ENCODE assay signal across 22 cellular contexts in the genomic region with DNA sequence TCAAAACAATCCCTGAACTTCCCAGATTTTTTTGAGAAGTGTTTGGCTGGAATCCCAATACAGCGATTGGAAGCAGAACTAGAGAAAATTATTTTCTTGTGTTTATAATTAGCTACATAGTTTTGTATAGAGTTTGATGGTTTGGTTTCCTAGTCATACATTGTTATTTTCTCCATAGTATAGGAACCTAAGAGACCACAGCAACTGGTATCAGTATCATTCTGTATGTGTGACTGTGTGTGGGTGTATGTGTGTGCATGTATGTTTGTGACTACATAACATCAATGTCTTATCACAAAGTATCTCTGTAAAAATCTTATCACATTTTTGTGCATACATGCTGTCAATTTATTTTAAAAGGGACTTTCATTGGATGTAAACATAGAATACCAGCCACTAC.
DNase-seq lines count a peak whose midpoint lies in the region; ATAC-seq and TF ChIP-seq lines count a peak whose summit lies in the region.
"Had no signal": no experiment of that assay in that cellular context is flagged by ENCODE, and none has a peak within 500 bp of the region (broad histone marks: within the 10 kb centered on the region; RNA-seq: fewer than 3 reads in every experiment).

No MANE protein-coding gene starts in this region.

- no peak for TF ChIP-seq CTCF in prostate gland (IDR thresholded peaks at IDR 0.05)

- ATAC-seq in GM19351 (IDR thresholded peaks at IDR 0.05; ENCODE audit: unreplicated experiment), result peak; percentile 64
- ATAC-seq in HG02870 (IDR thresholded peaks at IDR 0.05; ENCODE audit: unreplicated experiment), result peak; percentile 63
- ATAC-seq in HG02973 (IDR thresholded peaks at IDR 0.05; ENCODE audit: unreplicated experiment), result peak; percentile 52
- peak; percentile 59 for ATAC-seq in HG03565 (IDR thresholded peaks at IDR 0.05; ENCODE audit: unreplicated experiment)
- ATAC-seq in HG03457 (IDR thresholded peaks at IDR 0.05; ENCODE audit: unreplicated experiment), result no peak
- ATAC-seq in GM18511 (IDR thresholded peaks at IDR 0.05; ENCODE audit: unreplicated experiment), result no peak
- no peak for ATAC-seq in HG03139 (IDR thresholded peaks at IDR 0.05; ENCODE audit: unreplicated experiment)
- ATAC-seq: A549, GM23338, HCT116 had no signal

- WGBS in prostate gland, result 52% methylated on average over 1 of the region's 1 CpG

- TF ChIP-seq POLR2A in prostate gland (IDR thresholded peaks at IDR 0.05), result no peak

- H3K9me3 ChIP-seq in prostate gland, result no peaks in the 10 kb centered on the region
- H3K9me3 ChIP-seq: A549; BE2C; BLaER1 treated with 17β-estradiol and CSF1 and Interleukin-3, amounts not matched to agents 10 nM and 100 nM had no signal

- H3K36me3 ChIP-seq in prostate gland, result no peaks in the 10 kb centered on the region
- H3K36me3 ChIP-seq: BE2C; BLaER1 treated with 17β-estradiol and CSF1 and Interleukin-3, amounts not matched to agents 10 nM and 100 nM had no signal

- no peaks in the 10 kb centered on the region for H3K27me3 ChIP-seq in prostate gland (replicated peaks; ENCODE audit: insufficient read depth)
- H3K27me3 ChIP-seq: BE2C; BLaER1 treated with 17β-estradiol and CSF1 and Interleukin-3, amounts not matched to agents 10 nM and 100 nM had no signal

- H3K27ac ChIP-seq in prostate gland, result no peak overlapping the region
- H3K27ac ChIP-seq: A549; BLaER1 treated with 17β-estradiol and CSF1 and Interleukin-3, amounts not matched to agents 10 nM and 100 nM had no signal

- H3K4me1 ChIP-seq in prostate gland (replicated peaks), result no peaks in the 10 kb centered on the region
- H3K4me1 ChIP-seq: A549; BLaER1 treated with 17β-estradiol and CSF1 and Interleukin-3, amounts not matched to agents 10 nM and 100 nM had no signal

- H3K4me3 ChIP-seq in prostate gland, result no peak overlapping the region
- H3K4me3 ChIP-seq: A549; BLaER1 treated with 17β-estradiol and CSF1 and Interleukin-3, amounts not matched to agents 10 nM and 100 nM; GM23338 had no signal

- DNase-seq in prostate gland (ENCODE audit: low spot score), result no peak
- DNase-seq: 8988T; ACHN; AML-193; BE2C; CD4-positive, alpha-beta T cell; CD8-positive, alpha-beta memory T cell; DMS53; DMS79 treated with DMSO at 0.1 percent for 48 hours; GF-D8; H9 had no signal

- intact Hi-C loops in prostate gland (cut with DNase I), result no loop called here

Comparison
In these comparisons a context has a peak if more than half of its experiments do, and no peak if none do; other contexts are left out.
1. ATAC-seq: peak in GM19351 (single experiment), HG02870 (single experiment), HG02973 (single experiment) and HG03565 (single experiment); none in HG03457 (single experiment), GM18511 (single experiment) and HG03139 (single experiment).